Comparison of ENCODE assay signal across 1 cellular context in the genomic region with DNA sequence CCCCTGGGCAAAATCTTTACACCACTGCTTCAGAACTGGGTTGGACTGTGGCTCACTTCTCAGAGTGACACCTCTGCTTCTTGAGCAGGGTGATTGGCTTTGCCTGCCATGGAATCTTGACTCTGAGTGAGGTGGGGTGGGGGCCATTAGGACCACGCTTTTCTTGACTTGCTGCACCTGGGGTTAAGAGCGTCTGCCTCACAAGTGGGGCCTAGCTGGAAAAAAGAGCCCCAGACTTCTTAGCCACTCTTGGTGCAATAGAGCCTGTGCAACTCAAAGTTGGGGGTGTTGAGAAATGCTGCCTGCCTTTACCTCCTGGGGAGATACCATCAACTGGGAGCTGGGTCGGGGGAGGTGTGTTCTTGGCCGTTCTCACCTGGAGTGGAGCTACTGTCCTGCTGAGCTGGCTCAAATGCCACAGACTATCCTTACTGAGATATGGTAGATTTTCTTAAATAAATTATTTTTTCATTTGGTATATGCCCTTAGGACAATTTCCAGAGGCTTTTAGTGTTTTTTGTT.
TF ChIP-seq lines count a peak whose summit lies in the region.

No MANE protein-coding gene starts in this region.

TF ChIP-seq in A549, 52 proteins besides CTCF, POLR2A, EP300 and RAD21 (continued from another document):
- TF ChIP-seq ELK1 (IDR thresholded peaks at IDR 0.05; ENCODE audit: low read depth, low read length) (no peak), NFE2L2 (conservative IDR thresholded peaks at IDR 0.05; ENCODE audit: low read length) (no peak)
- TF ChIP-seq, protein P1, sequence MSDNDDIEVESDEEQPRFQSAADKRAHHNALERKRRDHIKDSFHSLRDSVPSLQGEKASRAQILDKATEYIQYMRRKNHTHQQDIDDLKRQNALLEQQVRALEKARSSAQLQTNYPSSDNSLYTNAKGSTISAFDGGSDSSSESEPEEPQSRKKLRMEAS (IDR thresholded peaks at IDR 0.05), result no peak
